ENCODE assay signal across 27 cellular contexts in the genomic region with DNA sequence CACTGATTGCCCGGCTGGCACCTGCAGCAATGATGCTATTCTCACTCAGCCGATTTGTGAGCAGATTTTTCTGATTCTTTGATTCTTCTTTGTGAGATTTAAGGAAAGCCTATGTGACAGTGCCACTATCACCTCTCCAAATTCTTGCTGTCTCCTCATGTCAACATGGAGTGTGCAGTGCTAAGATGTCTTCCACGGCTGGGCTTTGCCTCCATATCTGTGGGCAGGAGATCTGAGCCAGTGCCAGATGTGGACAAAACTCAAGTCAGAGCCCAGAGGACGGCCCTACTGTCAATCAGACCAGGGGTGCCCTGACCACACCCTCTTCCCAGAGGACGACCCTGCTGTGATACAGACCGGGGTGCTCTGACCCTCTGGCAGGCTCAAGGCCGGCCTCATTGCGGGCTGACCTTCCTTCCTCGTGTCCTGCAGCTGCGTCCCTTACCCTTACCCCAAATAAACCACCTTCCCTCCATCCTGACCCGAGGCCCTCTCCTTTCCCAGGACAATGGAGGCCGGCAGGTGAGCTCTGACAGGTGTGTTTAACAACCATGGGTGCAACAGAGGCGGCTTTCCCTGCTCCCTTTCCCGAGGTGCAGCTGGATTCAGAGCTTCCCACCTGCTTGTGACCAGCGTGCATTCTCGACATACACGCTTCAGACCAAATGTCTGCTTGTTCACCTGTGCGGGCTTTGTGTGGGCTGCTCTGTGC.
"Had no signal": no experiment of that assay in that cellular context is flagged by ENCODE, and none has a peak within 500 bp of the region (broad histone marks: within the 10 kb centered on the region; RNA-seq: fewer than 3 reads in every experiment).

No MANE protein-coding gene starts in this region.

- H3K36me3 Mint-ChIP-seq: activated naive CD8-positive, alpha-beta T cell treated with anti-CD3 and anti-CD28 coated beads, Interleukin-2, amount 10 ng/mL, durations not matched to agents 7 days and 5 days; mesothelial cell of epicardium; naive thymus-derived CD8-positive, alpha-beta T cell; neural progenitor cell; type B pancreatic cell had no signal

- H3K27ac ChIP-seq: breast epithelium, dorsolateral prefrontal cortex, esophagus squamous epithelium, gastrocnemius medialis, neural progenitor cell, ovary, prostate gland, spleen, thoracic aorta, vagina had no signal

- H3K4me3 ChIP-seq: breast epithelium, dorsolateral prefrontal cortex, esophagus squamous epithelium, gastrocnemius medialis, neural progenitor cell, ovary, prostate gland, spleen, thoracic aorta, vagina had no signal

- H3K9me3 ChIP-seq: breast epithelium, esophagus squamous epithelium, gastrocnemius medialis, ovary, prostate gland, spleen, thoracic aorta, vagina had no signal

- H3K27ac Mint-ChIP-seq: activated naive CD4-positive, alpha-beta T cell treated with anti-CD3 and anti-CD28 coated beads for 36 hours; activated naive CD8-positive, alpha-beta T cell treated with anti-CD3 and anti-CD28 coated beads, Interleukin-2, amount 10 ng/mL, durations not matched to agents 7 days and 5 days; effector memory CD8-positive, alpha-beta T cell; mesothelial cell of epicardium; naive thymus-derived CD8-positive, alpha-beta T cell; neural progenitor cell; type B pancreatic cell had no signal

- ATAC-seq: effector memory CD8-positive, alpha-beta T cell; gastrocnemius medialis; left ventricle myocardium superior; naive thymus-derived CD8-positive, alpha-beta T cell had no signal

- H3K4me1 ChIP-seq: breast epithelium, esophagus squamous epithelium, gastrocnemius medialis, neural progenitor cell, prostate gland, spleen, vagina had no signal

- H3K27me3 ChIP-seq: esophagus squamous epithelium, gastrocnemius medialis, neural progenitor cell, ovary, vagina had no signal

- H3K4me3 Mint-ChIP-seq: activated naive CD4-positive, alpha-beta T cell treated with anti-CD3 and anti-CD28 coated beads for 36 hours; activated naive CD8-positive, alpha-beta T cell treated with anti-CD3 and anti-CD28 coated beads, Interleukin-2, amount 10 ng/mL, durations not matched to agents 7 days and 5 days; central memory CD8-positive, alpha-beta T cell; effector memory CD8-positive, alpha-beta T cell; mesothelial cell of epicardium; naive thymus-derived CD8-positive, alpha-beta T cell; neural progenitor cell; type B pancreatic cell had no signal

- H3K36me3 ChIP-seq: breast epithelium, esophagus squamous epithelium, gastrocnemius medialis, neural progenitor cell, ovary, prostate gland, spleen, thoracic aorta, vagina had no signal

- H3K4me1 Mint-ChIP-seq: activated naive CD8-positive, alpha-beta T cell treated with anti-CD3 and anti-CD28 coated beads, Interleukin-2, amount 10 ng/mL, durations not matched to agents 7 days and 5 days; central memory CD8-positive, alpha-beta T cell; mesothelial cell of epicardium; naive thymus-derived CD8-positive, alpha-beta T cell had no signal

- H3K9me3 Mint-ChIP-seq: activated naive CD4-positive, alpha-beta T cell treated with anti-CD3 and anti-CD28 coated beads for 36 hours; activated naive CD8-positive, alpha-beta T cell treated with anti-CD3 and anti-CD28 coated beads, Interleukin-2, amount 10 ng/mL, durations not matched to agents 7 days and 5 days; central memory CD8-positive, alpha-beta T cell; effector memory CD8-positive, alpha-beta T cell had no signal

- H3K27me3 Mint-ChIP-seq: activated naive CD8-positive, alpha-beta T cell treated with anti-CD3 and anti-CD28 coated beads, Interleukin-2, amount 10 ng/mL, durations not matched to agents 7 days and 5 days had no signal

- DNase-seq: activated CD4-positive, alpha-beta T cell treated with anti-CD3 and anti-CD28 coated beads for 4 hours; activated CD4-positive, alpha-beta T cell treated with anti-CD3 and anti-CD28 coated beads, Interleukin-2, amount 50 U/mL, for 48 hours; activated CD4-positive, CD25-positive, alpha-beta regulatory T cell; activated naive CD4-positive, alpha-beta T cell treated with anti-CD3 and anti-CD28 coated beads for 36 hours; activated naive CD8-positive, alpha-beta T cell treated with anti-CD3 and anti-CD28 coated beads, Interleukin-2, amount 10 ng/mL, durations not matched to agents 7 days and 5 days; activated T-cell treated with anti-CD3 and anti-CD28 coated beads, Interleukin-2, amount 50 U/mL, for 48 hours; amniotic stem cell; dorsolateral prefrontal cortex; effector memory CD8-positive, alpha-beta T cell; esophagus squamous epithelium; gastrocnemius medialis; hippocampal formation; left ventricle myocardium superior; mammary epithelial cell; naive thymus-derived CD8-positive, alpha-beta T cell; ovary; spleen; stimulated activated CD4-positive, alpha-beta T cell treated with anti-CD3 and anti-CD28 coated beads, Interleukin-4, amount 100 ng/mL, for 1 hour; stimulated activated naive CD4-positive, alpha-beta T cell treated with Interleukin-2 at 50 U/mL for 16 hours had no signal
